ENCODE assay signal across 10 cellular contexts in the genomic region with DNA sequence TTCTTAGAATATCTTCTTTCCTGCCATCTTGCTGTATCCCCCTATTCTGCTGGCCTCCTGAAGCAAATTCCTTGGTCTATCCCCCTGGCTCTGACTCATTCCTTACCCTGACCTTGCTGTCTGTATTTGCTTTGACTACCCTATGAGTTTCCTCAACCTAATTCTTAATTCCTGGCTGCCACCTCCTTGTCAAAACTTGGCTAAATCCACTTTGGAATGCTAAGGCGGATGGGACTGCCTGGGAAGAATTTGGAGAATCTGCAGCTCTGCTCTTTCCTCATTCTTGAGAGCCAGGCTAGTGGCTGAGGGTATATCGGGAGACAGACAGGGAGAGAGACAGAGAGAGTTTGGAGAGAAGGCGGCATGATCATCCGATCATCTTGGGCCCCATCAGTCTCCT. TPM values are rescaled to one million over a fixed set of nuclear protein-coding genes. Genes with fewer than 3 reads are reported as not detected.
DNase-seq lines count a peak whose midpoint lies in the region; ATAC-seq and TF ChIP-seq lines count a peak whose summit lies in the region.
"Had no signal": no experiment of that assay in that cellular context is flagged by ENCODE, and none has a peak within 500 bp of the region (broad histone marks: within the 10 kb centered on the region; RNA-seq: fewer than 3 reads in every experiment).

No MANE protein-coding gene starts in this region.

- H3K4me3 Mint-ChIP-seq in GM23338 (no peak overlapping the region), WTC11 (no peak overlapping the region)
- H3K4me3 Mint-ChIP-seq in T-helper 2 cell treated with Interferon-gamma antibody and Interleukin-4, amounts not matched to agents 5 μg/mL and 100 μg/mL, for 36 hours: no peak overlapping the region

- no peaks in the 10 kb centered on the region for H3K9me2 ChIP-seq in GM23338 (ENCODE audit: insufficient read depth)

- CTCF ChIA-PET in WTC11 (lab: Charles Lee): interaction anchor here (1.7 kb wide), 1 partner anchor 166 kb away, joined by 4 read pairs; no protein-coding TSS in a partner anchor

- ATAC-seq in GM23338 (peak; percentile 84), WTC11 (peak; percentile 88)
- ATAC-seq in activated CD4-positive, CD25-positive, alpha-beta regulatory T cell treated with anti-CD3 and anti-CD28 coated beads, Interleukin-2, amount 50 U/mL, for 24 hours: no peak

- H3K27ac Mint-ChIP-seq in GM23338 (peak overlapping the region; percentile 82), WTC11 (peak overlapping the region; percentile 71)
- no peak overlapping the region for H3K27ac Mint-ChIP-seq in T-helper 2 cell treated with Interferon-gamma antibody and Interleukin-4, amounts not matched to agents 5 μg/mL and 100 μg/mL, for 36 hours

- H3K36me3 ChIP-seq in GM23338 (ENCODE audit: insufficient read depth) (no peaks in the 10 kb centered on the region), left ventricle myocardium inferior (no peaks in the 10 kb centered on the region)

- H3K4me2 ChIP-seq in GM23338: no peak overlapping the region

- no peaks in the 10 kb centered on the region for H3K9me3 Mint-ChIP-seq in GM23338
- H3K9me3 Mint-ChIP-seq in WTC11: peaks cover 8% of the 10 kb centered on the region
- no peaks in the 10 kb centered on the region for H3K9me3 Mint-ChIP-seq in T-helper 2 cell treated with Interferon-gamma antibody and Interleukin-4, amounts not matched to agents 5 μg/mL and 100 μg/mL, for 36 hours

- H3K79me2 ChIP-seq in GM23338 (replicated peaks; ENCODE audit: insufficient read depth): peaks cover 43% of the 10 kb centered on the region

- H3K27me3 ChIP-seq in GM23338 (ENCODE audit: insufficient read depth) (no peaks in the 10 kb centered on the region), left ventricle myocardium inferior (ENCODE audit: low read depth) (no peaks in the 10 kb centered on the region)

- H3K4me3 ChIP-seq in GM23338 (no peak overlapping the region), left ventricle myocardium inferior (peak overlapping the region; percentile 18), skin epidermis (no peak overlapping the region), lower leg skin (ENCODE audit: low read depth, poor library complexity, severe bottlenecking) (no peak overlapping the region)

- H3F3A ChIP-seq in GM23338 (replicated peaks; ENCODE audit: low read depth): no peaks in the 10 kb centered on the region

- peaks cover 7% of the 10 kb centered on the region; the same call in 1 of the 2 replicates for H3K4me1 ChIP-seq in GM23338 (ENCODE audit: insufficient read depth)
- peaks cover 42% of the 10 kb centered on the region for H3K4me1 ChIP-seq in left ventricle myocardium inferior

- H3K9me3 ChIP-seq in left ventricle myocardium inferior (replicated peaks): no peaks in the 10 kb centered on the region

- DNase-seq in GM23338 (ENCODE audit: low spot score) (peak; percentile 76), WTC11 (ENCODE audit: low spot score) (peak; percentile 13), left ventricle myocardium inferior (no peak), lower leg skin (ENCODE audit: low spot score in 2 of 2) (no peak)
- DNase-seq in activated CD4-positive, alpha-beta T cell treated with anti-CD3 and anti-CD28 coated beads, Interleukin-2, amount 50 U/mL, for 1 hour: no peak
- DNase-seq in T-helper 2 cell treated with Interferon-gamma antibody and Interleukin-4, amounts not matched to agents 5 μg/mL and 100 μg/mL, for 36 hours (ENCODE audit: low spot score): no peak
- DNase-seq: activated T-cell treated with anti-CD3 and anti-CD28 coated beads for 4 hours, NCI-H748 treated with DMSO at 0.1 percent for 48 hours had no signal

- H3K36me3 Mint-ChIP-seq in GM23338 (ENCODE audit: low read depth) (0 out of 3 replicates have a peak, but pooled peaks cover 3% of the 10 kb centered on the region), WTC11 (peaks cover 3% of the 10 kb centered on the region; the same call in 1 of the 2 replicates)
- no peaks in the 10 kb centered on the region for H3K36me3 Mint-ChIP-seq in T-helper 2 cell treated with Interferon-gamma antibody and Interleukin-4, amounts not matched to agents 5 μg/mL and 100 μg/mL, for 36 hours (ENCODE audit: low read depth)

- no peaks in the 10 kb centered on the region for H4K20me1 ChIP-seq in GM23338 (replicated peaks; ENCODE audit: insufficient read depth)

- TF ChIP-seq CTCF in GM23338 (conservative IDR thresholded peaks at IDR 0.05; ENCODE audit: low read depth in 2 of 2): no peak
- TF ChIP-seq CTCF in WTC11 (IDR thresholded peaks at IDR 0.05): no peak
- no peak for TF ChIP-seq CTCF in left ventricle myocardium inferior (IDR thresholded peaks at IDR 0.05; ENCODE audit: borderline replicate concordance)
- no peak for TF ChIP-seq CTCF in lower leg skin (IDR thresholded peaks at IDR 0.05)

- 52 to 59% methylated on average over 4 of the region's 4 CpGs for WGBS in lower leg skin, 2 donors

- POLR2A ChIA-PET in WTC11 (lab: Charles Lee): interaction anchor here (1.4 kb wide), 1 partner anchor 24 kb away, joined by 3 read pairs; a partner anchor contains a TSS

- no peak for TF ChIP-seq POLR2A in lower leg skin (IDR thresholded peaks at IDR 0.05)

- intact Hi-C loops in left ventricle myocardium inferior (cut with micrococcal nuclease): no loop called here
- intact Hi-C loops in lower leg skin (cut with DNase I; ENCODE audit: low total_unique reads): no loop called here

- H3K4me1 Mint-ChIP-seq in GM23338: peaks cover 12% of the 10 kb centered on the region
- H3K4me1 Mint-ChIP-seq in WTC11: peaks cover 25% of the 10 kb centered on the region
- no peaks in the 10 kb centered on the region for H3K4me1 Mint-ChIP-seq in T-helper 2 cell treated with Interferon-gamma antibody and Interleukin-4, amounts not matched to agents 5 μg/mL and 100 μg/mL, for 36 hours (ENCODE audit: low read depth)

- H2AFZ ChIP-seq in GM23338: no peak overlapping the region

- H3K27ac ChIP-seq in GM23338 (ENCODE audit: low read depth) (peak overlapping the region; percentile 80; the same call in 1 of the 2 replicates), left ventricle myocardium inferior (replicated peaks) (peak overlapping the region; percentile 78), skin epidermis (peak overlapping the region in 18 of 21 experiments; percentile 10 to 87 (median 39))

- H3K27me3 Mint-ChIP-seq in GM23338 (ENCODE audit: insufficient read depth, low read depth, poor library complexity) (peaks cover 6% of the 10 kb centered on the region), WTC11 (ENCODE audit: low read depth) (no peaks in the 10 kb centered on the region)
- H3K27me3 Mint-ChIP-seq in T-helper 2 cell treated with Interferon-gamma antibody and Interleukin-4, amounts not matched to agents 5 μg/mL and 100 μg/mL, for 36 hours (ENCODE audit: low read depth): peaks cover 2% of the 10 kb centered on the region

TF ChIP-seq in WTC11, 78 proteins besides CTCF, POLR2A, EP300 and RAD21:
- TF ChIP-seq TEAD4 (CRISPR knock-in tag; IDR thresholded peaks at IDR 0.05): no peak
- no peak for TF ChIP-seq OVOL2 (CRISPR knock-in tag; IDR thresholded peaks at IDR 0.05; ENCODE audit: borderline replicate concordance)
- TF ChIP-seq, protein P1, sequence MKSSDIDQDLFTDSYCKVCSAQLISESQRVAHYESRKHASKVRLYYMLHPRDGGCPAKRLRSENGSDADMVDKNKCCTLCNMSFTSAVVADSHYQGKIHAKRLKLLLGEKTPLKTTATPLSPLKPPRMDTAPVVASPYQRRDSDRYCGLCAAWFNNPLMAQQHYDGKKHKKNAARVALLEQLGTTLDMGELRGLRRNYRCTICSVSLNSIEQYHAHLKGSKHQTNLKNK (CRISPR knock-in tag; IDR thresholded peaks at IDR 0.05): no peak
- TF ChIP-seq, protein P2, sequence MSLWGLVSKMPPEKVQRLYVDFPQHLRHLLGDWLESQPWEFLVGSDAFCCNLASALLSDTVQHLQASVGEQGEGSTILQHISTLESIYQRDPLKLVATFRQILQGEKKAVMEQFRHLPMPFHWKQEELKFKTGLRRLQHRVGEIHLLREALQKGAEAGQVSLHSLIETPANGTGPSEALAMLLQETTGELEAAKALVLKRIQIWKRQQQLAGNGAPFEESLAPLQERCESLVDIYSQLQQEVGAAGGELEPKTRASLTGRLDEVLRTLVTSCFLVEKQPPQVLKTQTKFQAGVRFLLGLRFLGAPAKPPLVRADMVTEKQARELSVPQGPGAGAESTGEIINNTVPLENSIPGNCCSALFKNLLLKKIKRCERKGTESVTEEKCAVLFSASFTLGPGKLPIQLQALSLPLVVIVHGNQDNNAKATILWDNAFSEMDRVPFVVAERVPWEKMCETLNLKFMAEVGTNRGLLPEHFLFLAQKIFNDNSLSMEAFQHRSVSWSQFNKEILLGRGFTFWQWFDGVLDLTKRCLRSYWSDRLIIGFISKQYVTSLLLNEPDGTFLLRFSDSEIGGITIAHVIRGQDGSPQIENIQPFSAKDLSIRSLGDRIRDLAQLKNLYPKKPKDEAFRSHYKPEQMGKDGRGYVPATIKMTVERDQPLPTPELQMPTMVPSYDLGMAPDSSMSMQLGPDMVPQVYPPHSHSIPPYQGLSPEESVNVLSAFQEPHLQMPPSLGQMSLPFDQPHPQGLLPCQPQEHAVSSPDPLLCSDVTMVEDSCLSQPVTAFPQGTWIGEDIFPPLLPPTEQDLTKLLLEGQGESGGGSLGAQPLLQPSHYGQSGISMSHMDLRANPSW (CRISPR knock-in tag; conservative IDR thresholded peaks at IDR 0.05; ENCODE audit: low read depth): no peak
- no peak for TF ChIP-seq TCF7 (CRISPR knock-in tag; IDR thresholded peaks at IDR 0.05; ENCODE audit: low read depth)
- no peak for TF ChIP-seq NR2C2 (CRISPR knock-in tag; IDR thresholded peaks at IDR 0.05)
- TF ChIP-seq, protein P3, sequence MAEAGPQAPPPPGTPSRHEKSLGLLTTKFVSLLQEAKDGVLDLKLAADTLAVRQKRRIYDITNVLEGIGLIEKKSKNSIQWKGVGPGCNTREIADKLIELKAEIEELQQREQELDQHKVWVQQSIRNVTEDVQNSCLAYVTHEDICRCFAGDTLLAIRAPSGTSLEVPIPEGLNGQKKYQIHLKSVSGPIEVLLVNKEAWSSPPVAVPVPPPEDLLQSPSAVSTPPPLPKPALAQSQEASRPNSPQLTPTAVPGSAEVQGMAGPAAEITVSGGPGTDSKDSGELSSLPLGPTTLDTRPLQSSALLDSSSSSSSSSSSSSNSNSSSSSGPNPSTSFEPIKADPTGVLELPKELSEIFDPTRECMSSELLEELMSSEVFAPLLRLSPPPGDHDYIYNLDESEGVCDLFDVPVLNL (CRISPR knock-in tag; IDR thresholded peaks at IDR 0.05; ENCODE audit: borderline replicate concordance, low read depth): no peak
- no peak for TF ChIP-seq IRF2 (CRISPR knock-in tag; IDR thresholded peaks at IDR 0.05; ENCODE audit: borderline replicate concordance, low read depth)
- TF ChIP-seq ZNF121 (CRISPR knock-in tag; IDR thresholded peaks at IDR 0.05): no peak
- no peak for TF ChIP-seq ZNF671 (CRISPR knock-in tag; IDR thresholded peaks at IDR 0.05)

RNA-seq across cellular contexts. Expression of a gene that starts 24.4 kb away (rescaled TPM):
- total RNA-seq in GM23338 (2014; rRNA removed; shearing (Covaris generic)): 6.7 and 9.4 TPM in 2 replicates
- polyA plus RNA-seq in GM23338 (2016; fragmentation: Nextera tagmentation; extraction: Ambion mirVana): 6.6 and 9.1 TPM in 2 replicates
- total RNA-seq in WTC11 (2021): 7.2 to 10.9 TPM (median 10.6 TPM) in 3 replicates
- total RNA-seq in left ventricle myocardium inferior: 149 TPM
- total RNA-seq in lower leg skin: 1 to 10 TPM; 1.1 to 2.3 (median 1.7) TPM

Comparison
In these comparisons a context has a peak if more than half of its experiments do, and no peak if none do; other contexts are left out.
1. ATAC-seq: peak in GM23338 (single experiment) and WTC11 (single experiment); none in activated CD4-positive, CD25-positive, alpha-beta regulatory T cell treated with anti-CD3 and anti-CD28 coated beads, Interleukin-2, amount 50 U/mL, for 24 hours (0 of 2).
2. DNase-seq: peak in GM23338 (single experiment) and WTC11 (single experiment); none in left ventricle myocardium inferior (single experiment), activated CD4-positive, alpha-beta T cell treated with anti-CD3 and anti-CD28 coated beads, Interleukin-2, amount 50 U/mL, for 1 hour (single experiment), lower leg skin (0 of 2) and T-helper 2 cell treated with Interferon-gamma antibody and Interleukin-4, amounts not matched to agents 5 μg/mL and 100 μg/mL, for 36 hours (single experiment).
3. RNA of a gene that starts 24.4 kb away (total RNA-seq): 149 TPM in left ventricle myocardium inferior (single experiment); 7.2 to 10.9 TPM in WTC11, 6.7 to 9.4 TPM in GM23338 and 1.1 to 2.3 TPM in lower leg skin; every median in the first group is over 10 times any median in the second.
4. Peak in every context shown above with its lines, with median percentiles within 50 percentile points of each other: H3K27ac ChIP-seq.